In genomic region chr19:5790573-5791520, GRCh38 we compare ENCODE assay signal across 8 cellular contexts. TPM values are rescaled to one million over a fixed set of nuclear protein-coding genes. Genes with fewer than 3 reads are reported as not detected.
DNase-seq lines count a peak whose midpoint lies in the region; TF ChIP-seq lines count a peak whose summit lies in the region.

Gene DUS3L (minus strand): TSS chr19:5791163. CDS start chr19:5791141, 22 bp downstream.

- peaks cover 4% of the 10 kb centered on the region for H3K4me1 ChIP-seq in effector memory CD4-positive, alpha-beta T cell (ENCODE audit: control insufficient read depth, insufficient read depth, low read length, poor library complexity, severe bottlenecking)

- H3K4me3 ChIP-seq in effector memory CD4-positive, alpha-beta T cell (ENCODE audit: insufficient read depth, low read depth, low read length, poor library complexity, severe bottlenecking) = peak within 1 kb of the TSS; percentile 70

- CTCF ChIA-PET in activated CD8-positive, alpha-beta memory T cell treated with anti-CD3 and anti-CD28 coated beads for 36 hours (lab: Charles Lee) = interaction anchor here (0.5 to 2.2 kb wide), 2 partner anchors 13 to 82 kb away, joined by 4 to 10 read pairs; no protein-coding TSS in a partner anchor

- DNase-seq in CMK (ENCODE audit: low read depth) (peak; percentile 96), GM20000 (ENCODE audit: low spot score) (peak; percentile 99), HT-29 (ENCODE audit: low spot score) (peak; percentile 91), NOMO-1 (lab: John Stamatoyannopoulos, UW; ENCODE audit: unreplicated experiment in 2 of 2) (peak; percentile 97 to 98), lung microvascular endothelial cell (ENCODE audit: low read depth in 2 of 2) (peak; percentile 99 to 100)
- peak; percentile 91 to 94 (median 92) for DNase-seq in effector memory CD4-positive, alpha-beta T cell
- peak; percentile 93 to 98 (median 96) for DNase-seq in stimulated activated CD4-positive, alpha-beta T cell treated with anti-CD3 and anti-CD28 coated beads, TNF-alpha, amount 100 ng/mL, for 48 hours (ENCODE audit: low read depth in 3 of 3)

- no peak for TF ChIP-seq CTCF in GM20000 (IDR thresholded peaks at IDR 0.05; ENCODE audit: extremely low read depth, missing control alignments)

- peaks cover 39% of the 10 kb centered on the region for H3K36me3 ChIP-seq in effector memory CD4-positive, alpha-beta T cell (ENCODE audit: control insufficient read depth, insufficient read depth, low read length)

- no peaks in the 10 kb centered on the region for H3K27me3 ChIP-seq in effector memory CD4-positive, alpha-beta T cell (replicated peaks; ENCODE audit: control insufficient read depth, insufficient read depth, low read length, poor library complexity, severe bottlenecking)

- POLR2A ChIA-PET in activated CD8-positive, alpha-beta memory T cell treated with anti-CD3 and anti-CD28 coated beads for 36 hours (lab: Charles Lee) = interaction anchor here (0.5 to 2.4 kb wide), 5 partner anchors 10 to 168 kb away, joined by 3 to 8 read pairs (median 6); partner anchors contain the start of genes CATSPERD, SAFB and SAFB2

- H3K9me3 ChIP-seq in effector memory CD4-positive, alpha-beta T cell (ENCODE audit: control insufficient read depth, low read length) = no peaks in the 10 kb centered on the region

- H3K27ac ChIP-seq in effector memory CD4-positive, alpha-beta T cell (ENCODE audit: insufficient read depth, low read length, poor library complexity, severe bottlenecking) = peak within 1 kb of the TSS; percentile 95

RNA-seq across cellular contexts. Expression of gene DUS3L, which starts in this region (rescaled TPM):
- 81.1 and 90.4 TPM in 2 replicates for total RNA-seq in HT-29 (2014; rRNA removed; shearing (Covaris generic))
- 10 to 100 TPM; 85.1 to 94.6 TPM for total RNA-seq in activated CD8-positive, alpha-beta memory T cell treated with anti-CD3 and anti-CD28 coated beads for 36 hours
- total RNA-seq in lung microvascular endothelial cell = 19.6 and 20.7 TPM in 2 replicates

Comparison
In these comparisons a context has a peak if more than half of its experiments do, and no peak if none do; other contexts are left out.
1. Peak in every context shown above with its lines: DNase-seq, H3K4me3 ChIP-seq and H3K27ac ChIP-seq.